In the genomic region with DNA sequence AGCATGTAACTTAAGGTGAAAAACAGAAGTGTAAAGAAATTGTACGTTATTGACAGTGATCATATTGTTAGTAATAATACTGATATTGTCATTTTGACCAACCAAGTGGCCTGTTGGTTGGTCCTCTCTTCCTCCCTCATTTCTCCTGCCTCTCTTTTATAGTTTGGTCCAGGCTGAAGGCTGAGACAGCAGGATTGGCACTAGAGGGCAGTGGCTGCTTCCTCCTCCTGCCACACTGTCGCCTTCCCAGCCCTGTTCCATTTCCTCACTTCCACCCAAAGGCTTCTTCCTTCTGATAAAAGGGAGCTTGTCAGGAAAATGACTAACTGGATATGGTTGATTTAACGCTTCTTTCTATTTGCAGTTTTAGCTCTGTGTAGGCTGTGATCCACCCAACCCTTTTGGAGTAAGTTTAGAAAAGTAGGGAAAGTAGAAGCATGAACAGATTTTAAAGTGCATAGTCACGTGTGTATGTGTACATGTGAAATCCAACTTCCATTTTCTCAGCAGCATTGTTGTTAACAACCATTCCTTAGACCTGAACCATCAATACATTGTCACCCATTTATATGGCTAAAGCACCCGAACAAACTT, we compare ENCODE assay signal across 1 cellular context.
TF ChIP-seq lines count a peak whose summit lies in the region.

No MANE protein-coding gene starts in this region.

TF ChIP-seq in IMR-90, 13 proteins besides CTCF, POLR2A, EP300 and RAD21 (continued from another document):
- TF ChIP-seq FOS (IDR thresholded peaks at IDR 0.05; ENCODE audit: low read depth, low read length), result no peak
- TF ChIP-seq RFX5 (IDR thresholded peaks at IDR 0.05; ENCODE audit: low read depth, low read length), result no peak
- no peak for TF ChIP-seq MAFK (IDR thresholded peaks at IDR 0.05; ENCODE audit: low read depth, low read length)
- no peak for TF ChIP-seq SMC3 (IDR thresholded peaks at IDR 0.05; ENCODE audit: low read depth, low read length)
- TF ChIP-seq CHD1 (IDR thresholded peaks at IDR 0.05; ENCODE audit: low read depth, low read length), result no peak
- no peak for TF ChIP-seq MXI1 (IDR thresholded peaks at IDR 0.05; ENCODE audit: borderline replicate concordance, low read depth, low read length)
- no peak for TF ChIP-seq NFE2L2 (IDR thresholded peaks at IDR 0.05; ENCODE audit: low read depth, low read length)
- TF ChIP-seq, protein P1, sequence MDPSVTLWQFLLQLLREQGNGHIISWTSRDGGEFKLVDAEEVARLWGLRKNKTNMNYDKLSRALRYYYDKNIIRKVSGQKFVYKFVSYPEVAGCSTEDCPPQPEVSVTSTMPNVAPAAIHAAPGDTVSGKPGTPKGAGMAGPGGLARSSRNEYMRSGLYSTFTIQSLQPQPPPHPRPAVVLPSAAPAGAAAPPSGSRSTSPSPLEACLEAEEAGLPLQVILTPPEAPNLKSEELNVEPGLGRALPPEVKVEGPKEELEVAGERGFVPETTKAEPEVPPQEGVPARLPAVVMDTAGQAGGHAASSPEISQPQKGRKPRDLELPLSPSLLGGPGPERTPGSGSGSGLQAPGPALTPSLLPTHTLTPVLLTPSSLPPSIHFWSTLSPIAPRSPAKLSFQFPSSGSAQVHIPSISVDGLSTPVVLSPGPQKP (IDR thresholded peaks at IDR 0.05; ENCODE audit: borderline replicate concordance, low read depth, low read length), result no peak
